In genomic region chr6:104630955-104631354, GRCh38 we compare ENCODE assay signal across 30 cellular contexts.
DNase-seq lines count a peak whose midpoint lies in the region; FAIRE-seq and TF ChIP-seq lines count a peak whose summit lies in the region.
"Had no signal": no experiment of that assay in that cellular context is flagged by ENCODE, and none has a peak within 500 bp of the region (broad histone marks: within the 10 kb centered on the region; RNA-seq: fewer than 3 reads in every experiment).

No MANE protein-coding gene starts in this region.

- TF ChIP-seq POLR2A in uterus (IDR thresholded peaks at IDR 0.05) = no peak

- peaks cover 30% of the 10 kb centered on the region for H3K4me1 ChIP-seq in OCI-LY7 (ENCODE audit: insufficient read depth, low read length, poor library complexity, severe bottlenecking)
- no peaks in the 10 kb centered on the region for H3K4me1 ChIP-seq in uterus
- H3K4me1 ChIP-seq: A549; BLaER1 treated with 17β-estradiol and CSF1 and Interleukin-3, amounts not matched to agents 10 nM and 100 nM; Peyer's patch had no signal

- H4K20me1 ChIP-seq in OCI-LY7 (ENCODE audit: insufficient read depth, low read length) = no peaks in the 10 kb centered on the region
- H4K20me1 ChIP-seq: BLaER1 treated with 17β-estradiol and CSF1 and Interleukin-3, amounts not matched to agents 10 nM and 100 nM had no signal

- POLR2A ChIA-PET in OCI-LY7 (lab: Charles Lee) = interaction anchor here (0.8 to 1.8 kb wide), 4 partner anchors 9 to 53 kb away, joined by 3 to 10 read pairs (median 4); no protein-coding TSS in a partner anchor

- H2AFZ ChIP-seq in OCI-LY7 (ENCODE audit: low read length) = peak overlapping the region; percentile 84
- H2AFZ ChIP-seq: GM23248 had no signal

- peak; percentile 97 for FAIRE-seq in G401.6 (lab: Jason Lieb, UNC)
- FAIRE-seq: A549, GM18507 had no signal

- intact Hi-C loops in OCI-LY7 (cut with micrococcal nuclease; ENCODE audit: unreplicated experiment) = no loop called here
- intact Hi-C loops in uterus (cut with DNase I; ENCODE audit: low total_unique reads) = no loop called here

- peaks cover 24% of the 10 kb centered on the region for H3K36me3 ChIP-seq in OCI-LY7 (ENCODE audit: insufficient read depth, low read length)
- no peaks in the 10 kb centered on the region for H3K36me3 ChIP-seq in uterus
- H3K36me3 ChIP-seq: BLaER1 treated with 17β-estradiol and CSF1 and Interleukin-3, amounts not matched to agents 10 nM and 100 nM; HAP-1; Peyer's patch had no signal

- H3K9me2 ChIP-seq in OCI-LY7 (ENCODE audit: insufficient read depth, low read length) = no peaks in the 10 kb centered on the region

- no TSS peak for BruUV-seq in OCI-LY7 (replicated peaks; lab: Mats Ljungman, UMichigan)

- TF ChIP-seq CTCF in OCI-LY7 (conservative IDR thresholded peaks at IDR 0.05; ENCODE audit: low read length) (no peak), fibroblast of villous mesenchyme (IDR thresholded peaks at IDR 0.05; ENCODE audit: insufficient read depth, low read depth, low read length) (no peak), uterus (IDR thresholded peaks at IDR 0.05) (no peak)

- DNase-seq in OCI-LY7 (ENCODE audit: low spot score) (peak; percentile 74), fibroblast of villous mesenchyme (ENCODE audit: low read depth) (peak; percentile 15), uterus (no peak), NCI-H1092 (lab: John Stamatoyannopoulos, UW) (no peak), NOMO-1 treated with DMSO at 0.1 percent for 48 hours (lab: John Stamatoyannopoulos, UW; ENCODE audit: unreplicated experiment) (no peak)
- no peak for DNase-seq in activated effector memory CD4-positive, alpha-beta T cell treated with anti-CD3 and anti-CD28 coated beads, Interleukin-2, amount 50 U/mL, for 16 hours
- DNase-seq: AML-193; CD4-positive, alpha-beta T cell; COR-L47; DMS79; GM23248; HFFc6; IMR-90; NCI-H1048; NCI-H1417 treated with DMSO at 0.1 percent for 48 hours; NCI-H187; NCI-H2081 treated with DMSO at 0.1 percent for 48 hours; NCI-H2171; NCI-H226; NCI-H510A; NCI-H69; OCI-M1; Peyer's patch; SHP77 treated with DMSO at 0.1 percent for 48 hours had no signal

- H3K4me3 ChIP-seq in OCI-LY7 (ENCODE audit: low read depth, low read length, poor library complexity, severe bottlenecking) = peak overlapping the region; percentile 8
- H3K4me3 ChIP-seq in fibroblast of villous mesenchyme (ENCODE audit: low read depth, low read length) = no peak overlapping the region
- no peak overlapping the region for H3K4me3 ChIP-seq in uterus
- H3K4me3 ChIP-seq: A549; BLaER1 treated with 17β-estradiol and CSF1 and Interleukin-3, amounts not matched to agents 10 nM and 100 nM; GM23248; HAP-1; Peyer's patch had no signal

- no peaks in the 10 kb centered on the region for H3K79me2 ChIP-seq in OCI-LY7 (ENCODE audit: insufficient read depth, low read depth, low read length)

- peak overlapping the region; percentile 66 for H3K27ac ChIP-seq in OCI-LY7 (ENCODE audit: low read depth, low read length, poor library complexity, severe bottlenecking)
- H3K27ac ChIP-seq in uterus = peak overlapping the region; percentile 24 to 61
- H3K27ac ChIP-seq: A549; BLaER1 treated with 17β-estradiol and CSF1 and Interleukin-3, amounts not matched to agents 10 nM and 100 nM; GM23248; KMS-11; Peyer's patch had no signal

- no peaks in the 10 kb centered on the region for H3K27me3 ChIP-seq in uterus
- H3K27me3 ChIP-seq: BLaER1 treated with 17β-estradiol and CSF1 and Interleukin-3, amounts not matched to agents 10 nM and 100 nM; Peyer's patch had no signal

- H3K9me3 ChIP-seq in OCI-LY7 (ENCODE audit: low read length) = peaks cover 27% of the 10 kb centered on the region
- no peaks in the 10 kb centered on the region for H3K9me3 ChIP-seq in uterus
- H3K9me3 ChIP-seq: A549, HAP-1, Peyer's patch had no signal

- H3K4me2 ChIP-seq in OCI-LY7 (ENCODE audit: low read length) = peak overlapping the region; percentile 52
- H3K4me2 ChIP-seq: A549; BLaER1 treated with 17β-estradiol and CSF1 and Interleukin-3, amounts not matched to agents 10 nM and 100 nM; KMS-11 had no signal

- CTCF ChIA-PET in OCI-LY7 (lab: Charles Lee; ENCODE audit: unreplicated experiment) = no interaction called here

Comparison
In these comparisons a context has a peak if more than half of its experiments do, and no peak if none do; other contexts are left out.
1. DNase-seq: peak in OCI-LY7 (single experiment) and fibroblast of villous mesenchyme (single experiment); none in uterus (0 of 2), activated effector memory CD4-positive, alpha-beta T cell treated with anti-CD3 and anti-CD28 coated beads, Interleukin-2, amount 50 U/mL, for 16 hours (single experiment), NCI-H1092 (single experiment) and NOMO-1 treated with DMSO at 0.1 percent for 48 hours (single experiment).